8 cellular contexts compared by ENCODE assay signal in the genomic region with DNA sequence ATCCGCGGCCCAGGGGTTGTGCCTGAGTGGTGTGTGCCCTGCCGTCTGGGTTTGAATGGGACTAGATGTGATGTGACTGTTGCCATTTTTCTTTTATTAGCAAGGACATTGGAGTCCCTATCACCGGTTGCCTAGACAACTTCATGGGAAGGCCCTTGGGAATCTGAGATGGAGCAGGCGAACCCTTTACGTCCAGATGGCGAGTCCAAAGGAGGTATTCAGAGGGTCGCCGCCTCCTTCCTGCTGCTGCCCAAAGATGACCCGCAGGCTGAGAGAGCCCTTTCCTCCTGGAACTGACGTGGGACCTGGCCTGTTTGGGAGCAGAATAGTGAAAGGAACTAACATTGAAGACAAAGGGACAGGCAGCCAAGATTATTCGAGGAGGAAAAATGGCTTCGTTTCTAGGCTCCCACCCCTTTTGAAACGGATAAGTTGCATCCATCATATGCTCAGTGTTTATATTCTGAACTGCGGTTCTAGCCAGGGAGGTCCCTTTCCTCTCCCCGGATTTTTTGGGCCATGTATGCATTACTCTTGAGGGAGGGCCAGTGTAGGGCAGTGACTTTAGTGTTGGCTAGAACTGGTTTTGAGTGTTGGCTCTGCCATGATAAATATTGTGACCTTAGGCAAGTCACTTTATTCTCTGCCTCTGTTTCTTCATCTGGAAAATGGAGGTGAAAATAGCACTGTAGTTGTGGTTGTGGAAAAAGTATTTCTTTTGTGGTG. TPM values are rescaled to one million over a fixed set of nuclear protein-coding genes. Genes with fewer than 3 reads are reported as not detected.
DNase-seq lines count a peak whose midpoint lies in the region; ATAC-seq, FAIRE-seq and TF ChIP-seq lines count a peak whose summit lies in the region.

No MANE protein-coding gene starts in this region.

- POLR2A ChIA-PET in K562 (lab: Yijun Ruan, JAX) (interaction anchor here (1.3 to 1.5 kb wide), 3 partner anchors 15 to 19 kb away, joined by 3 to 6 read pairs (median 3); no protein-coding TSS in a partner anchor), HepG2 (lab: Yijun Ruan, JAX) (interaction anchor here (0.7 to 1.8 kb wide), 6 partner anchors 10 to 718 kb away, joined by 3 to 14 read pairs (median 5); a partner anchor contains a TSS)

- DNase-seq in GM04504 (ENCODE audit: low read depth) (peak; percentile 9), NCI-H510A (lab: John Stamatoyannopoulos, UW) (peak; percentile 11), K562 (ENCODE audit: extremely low read depth in 1 of 4, low spot score in 3 of 4) (peak in 2 of 4 experiments; percentile 22 to 34), HepG2 (ENCODE audit: low spot score) (peak; percentile 39), tibial artery (no peak), middle frontal gyrus (ENCODE audit: extremely low spot score, low spot score) (no peak)

- H3K9ac ChIP-seq in K562 (ENCODE audit: insufficient read depth in 1 of 2, low read depth in 2 of 2, low read length in 2 of 2) (peak overlapping the region; percentile 98 to 100), HepG2 (ENCODE audit: insufficient read depth, low read depth, low read length) (peak overlapping the region; percentile 97)

- BruUV-seq in K562 (replicated peaks; lab: Mats Ljungman, UMichigan) = TSS peak; percentile 76
- TSS peak; percentile 81 for BruUV-seq in HepG2 (replicated peaks; lab: Mats Ljungman, UMichigan)

- peak overlapping the region; percentile 89 for H3K27ac ChIP-seq in ACC112 (ENCODE audit: low read depth, low read length)
- peak overlapping the region; percentile 99 for H3K27ac ChIP-seq in K562 (ENCODE audit: extremely low read depth, low read depth, low read length)
- peak overlapping the region; percentile 94 for H3K27ac ChIP-seq in HepG2 (ENCODE audit: extremely low read length, insufficient read depth, low read length)
- peak overlapping the region; percentile 86 to 96 for H3K27ac ChIP-seq in tibial artery

- TF ChIP-seq RAD21 in K562 (CRISPR knock-in tag; conservative IDR thresholded peaks at IDR 0.05 in 1 of 2, IDR thresholded peaks at IDR 0.05 in 1 of 2) = no peak
- TF ChIP-seq RAD21 in HepG2 (CRISPR knock-in tag; IDR thresholded peaks at IDR 0.05) = no peak

- TF ChIP-seq EP300 in K562 (IDR thresholded peaks at IDR 0.05; ENCODE audit: low read length) (no peak), HepG2 (IDR thresholded peaks at IDR 0.05; ENCODE audit: low read depth in 2 of 2, low read length in 2 of 2) (no peak), HepG2 (CRISPR knock-in tag; IDR thresholded peaks at IDR 0.05; ENCODE audit: borderline replicate concordance) (no peak)

- peak overlapping the region; percentile 95 for H3K4me2 ChIP-seq in K562 (ENCODE audit: insufficient read depth, low read length)
- peak overlapping the region; percentile 81 for H3K4me2 ChIP-seq in HepG2 (ENCODE audit: low read depth, low read length)

- intact Hi-C loops in K562 (cut with micrococcal nuclease) = loop anchor here (2.0 kb wide), 1 partner anchor 303 kb away; a partner anchor contains a TSS
- intact Hi-C loops in HepG2 (cut with micrococcal nuclease; ENCODE audit: unreplicated experiment) = loop anchor here (1.0 to 2.0 kb wide), 2 partner anchors 303 to 335 kb away; a partner anchor contains a TSS
- intact Hi-C loops in tibial artery (cut with DNase I; ENCODE audit: low total_unique reads) = no loop called here

- H3K4me1 ChIP-seq in ACC112 (ENCODE audit: control insufficient read depth, insufficient read depth, low read length, unreplicated experiment) = peaks cover 18% of the 10 kb centered on the region
- H3K4me1 ChIP-seq in K562 (replicated peaks in 1 of 2; ENCODE audit: control insufficient read depth in 2 of 2, insufficient read depth in 2 of 2, low read length in 2 of 2) = peaks cover 9 to 35% of the 10 kb centered on the region in 2 experiments; a peak in 4 of 5 replicates
- H3K4me1 ChIP-seq in HepG2 (ENCODE audit: insufficient read depth, low read length) = peaks cover 46% of the 10 kb centered on the region
- peaks cover 0 to 15% (median 8%) of the 10 kb centered on the region in 4 donors for H3K4me1 ChIP-seq in tibial artery

- H3K79me2 ChIP-seq in ACC112 (ENCODE audit: control insufficient read depth, insufficient read depth, low read length, unreplicated experiment) (peaks cover 53% of the 10 kb centered on the region), K562 (ENCODE audit: control insufficient read depth, insufficient read depth, low read length) (peaks cover 70% of the 10 kb centered on the region), HepG2 (ENCODE audit: insufficient read depth, low read length) (peaks cover 50% of the 10 kb centered on the region)

- ATAC-seq in K562 (no peak), HepG2 (peak; percentile 11; the same call in 1 of the 3 replicates), GM21423 (IDR thresholded peaks at IDR 0.05; ENCODE audit: unreplicated experiment) (no peak)

- TF ChIP-seq CTCF in K562 (IDR thresholded peaks at IDR 0.05 in 2 of 3, conservative IDR thresholded peaks at IDR 0.05 in 1 of 3; ENCODE audit: insufficient read depth in 2 of 3, low read depth in 1 of 3, low read length in 3 of 3) (no peak), HepG2 (CRISPR knock-in tag; IDR thresholded peaks at IDR 0.05) (no peak), tibial artery (IDR thresholded peaks at IDR 0.05) (no peak)

- H3K27me3 ChIP-seq in ACC112 (ENCODE audit: insufficient read depth, low read length) = no peaks in the 10 kb centered on the region
- H3K27me3 ChIP-seq in K562 (ENCODE audit: control insufficient read depth in 2 of 2, insufficient read depth in 2 of 2, low read length in 2 of 2) = no peaks in the 10 kb centered on the region
- no peaks in the 10 kb centered on the region; a peak in 1 of 5 replicates for H3K27me3 ChIP-seq in HepG2 (ENCODE audit: control insufficient read depth in 1 of 2, insufficient read depth in 2 of 2, low read length in 2 of 2)
- H3K27me3 ChIP-seq in tibial artery = no peaks in the 10 kb centered on the region

- in situ Hi-C loops in K562 (cut with MboI) (loop anchor here (25.0 kb wide), 1 partner anchor 382 kb away; no protein-coding TSS in a partner anchor), HepG2 (cut with HindIII; ENCODE audit: extremely low pct_ligation_motif_present, low pct_unique_long_range_greater_than_20kb) (loop anchor here (10.0 kb wide), 1 partner anchor 299 kb away; a partner anchor contains a TSS)

- H3K9me3 ChIP-seq in K562 (replicated peaks; ENCODE audit: control insufficient read depth, insufficient read depth, low read depth, low read length) (no peaks in the 10 kb centered on the region), HepG2 (ENCODE audit: low read length) (no peaks in the 10 kb centered on the region), tibial artery (no peaks in the 10 kb centered on the region)

- H4K20me1 ChIP-seq in K562 (replicated peaks; ENCODE audit: control insufficient read depth, insufficient read depth, low read length) = peaks cover 7% of the 10 kb centered on the region; the same call in 1 of the 2 replicates
- no peaks in the 10 kb centered on the region for H4K20me1 ChIP-seq in HepG2 (ENCODE audit: insufficient read depth, low read length)

- peak overlapping the region; percentile 82 for H3K4me3 ChIP-seq in ACC112 (ENCODE audit: low read depth, low read length)
- peak overlapping the region; percentile 87 for H3K4me3 ChIP-seq in K562
- H3K4me3 ChIP-seq in HepG2 (replicated peaks in 1 of 3; ENCODE audit: insufficient read depth in 1 of 3, low read depth in 2 of 3, low read length in 3 of 3) = peak overlapping the region; percentile 85 to 95 (median 86)
- peak overlapping the region; percentile 58 to 70 for H3K4me3 ChIP-seq in tibial artery

- 0% methylated on average over 16 of the region's 16 CpGs for WGBS in K562 (ENCODE audit: insufficient coverage, low coverage, missing lambda C conversion rate)
- WGBS in HepG2 (ENCODE audit: low lambda C conversion rate) = 0% methylated on average over 16 of the region's 16 CpGs

- peaks cover 14% of the 10 kb centered on the region for H3K36me3 ChIP-seq in ACC112 (ENCODE audit: insufficient read depth, low read length)
- peaks cover 50% of the 10 kb centered on the region; the same call in 2 of the 3 replicates for H3K36me3 ChIP-seq in K562 (ENCODE audit: control insufficient read depth, insufficient read depth, low read length)
- H3K36me3 ChIP-seq in HepG2 (replicated peaks in 1 of 2; ENCODE audit: control insufficient read depth in 1 of 2, insufficient read depth in 2 of 2, low read length in 2 of 2) = peaks cover 3 to 20% of the 10 kb centered on the region in 2 experiments; a peak in 4 of 5 replicates
- no peaks in the 10 kb centered on the region for H3K36me3 ChIP-seq in tibial artery

- FAIRE-seq in K562 (lab: Jason Lieb, UNC) (no peak), HepG2 (lab: Jason Lieb, UNC) (no peak)

- TF ChIP-seq POLR2A in K562 (conservative IDR thresholded peaks at IDR 0.05) = no peak
- no peak for TF ChIP-seq POLR2A in HepG2 (IDR thresholded peaks at IDR 0.05; ENCODE audit: insufficient read depth in 1 of 2, low read depth in 2 of 2, low read length in 2 of 2)

- CTCF ChIA-PET in K562 (lab: Yijun Ruan, JAX; ENCODE audit: low intra/inter-chr PET ratio) (interaction anchor here (1.0 kb wide), 1 partner anchor 384 kb away, joined by 3 read pairs; no protein-coding TSS in a partner anchor), HepG2 (lab: Yijun Ruan, JAX; ENCODE audit: low intra/inter-chr PET ratio, low total read pairs) (interaction anchor here (2.9 kb wide), 1 partner anchor 34 kb away, joined by 25 read pairs; no protein-coding TSS in a partner anchor)

- no peaks in the 10 kb centered on the region for H3K9me1 ChIP-seq in K562 (ENCODE audit: control insufficient read depth, insufficient read depth, low read length)

- H2AFZ ChIP-seq in ACC112 (ENCODE audit: low read length, unreplicated experiment) (peak overlapping the region; percentile 41), K562 (ENCODE audit: low read depth, low read length) (peak overlapping the region; percentile 100), HepG2 (ENCODE audit: low read length) (peak overlapping the region; percentile 55)

RNA-seq across cellular contexts. Expression of a gene that starts 0.7 kb away (rescaled TPM):
- 153 and 177 TPM in 2 replicates for total RNA-seq in K562 (2011; cell fraction: chromatin; rRNA removed; ENCODE audit: low replicate concordance)
- total RNA-seq in K562 (2011; cell fraction: nucleolus; rRNA removed) = 96.4 and 101 TPM in 2 replicates
- total RNA-seq in K562 (2011; cell fraction: nucleoplasm; rRNA removed) = 140 and 180 TPM in 2 replicates
- total RNA-seq in K562 (2014; rRNA removed) (35.4 and 36.1 TPM in 2 replicates), K562 (2014; rRNA removed; fragmentation: Illumina TruSeq; extraction: Trizol) (33.6 and 37.3 TPM in 2 replicates), K562 (2015; rRNA removed; fragmentation: Illumina TruSeq; extraction: Trizol) (38.9 and 41.1 TPM in 2 replicates), K562 (2021) (39.9 and 46.2 TPM in 2 replicates), HepG2 (2016; rRNA removed; fragmentation: Illumina TruSeq; extraction: Trizol) (35.5 and 41.4 TPM in 2 replicates)
- polyA plus RNA-seq in K562 (2011; rRNA removed) (59.4 and 63.0 TPM in 2 replicates), K562 (2014; fragmentation: Illumina TruSeq; extraction: Trizol) (44.9 and 49.8 TPM in 2 replicates), K562 (2014; fragmentation: Nextera tagmentation; extraction: Ambion mirVana) (10 to 100 TPM; 30.6 to 38.9 TPM), K562 (2014; rRNA removed) (35.5 and 49.5 TPM in 2 replicates), HepG2 (2011; rRNA removed) (15.0 and 19.7 TPM in 2 replicates)
- polyA plus RNA-seq in K562 (2011; cell fraction: cytosol; rRNA removed) = 36.2 and 39.3 TPM in 2 replicates
- polyA plus RNA-seq in K562 (2011; cell fraction: nucleus; rRNA removed) = 103 and 125 TPM in 2 replicates
- polyA plus RNA-seq in K562 (2012) = 35.5 and 43.1 TPM in 2 replicates
- 65.4 and 67.6 TPM in 2 replicates for polyA minus RNA-seq in K562 (2011; rRNA and poly(A)+ RNA removed)
- 22.3 and 36.6 TPM in 2 replicates for polyA minus RNA-seq in K562 (2011; cell fraction: cytosol; rRNA and poly(A)+ RNA removed)
- 46.7 and 67.0 TPM in 2 replicates for polyA minus RNA-seq in K562 (2011; cell fraction: nucleus; rRNA and poly(A)+ RNA removed)
- total RNA-seq in HepG2 (2016; cell fraction: cytosol; rRNA removed; fragmentation: Illumina TruSeq; extraction: Trizol; ENCODE audit: low read depth) = 8.3 and 11.5 TPM in 2 replicates
- total RNA-seq in HepG2 (2016; cell fraction: insoluble cytoplasmic fraction; rRNA removed; fragmentation: Illumina TruSeq; extraction: Trizol) = 35.8 and 39.7 TPM in 2 replicates
- total RNA-seq in HepG2 (2016; cell fraction: membrane; rRNA removed; fragmentation: Illumina TruSeq; extraction: Trizol) = 17.2 and 19.2 TPM in 2 replicates
- 37.7 and 41.8 TPM in 2 replicates for total RNA-seq in HepG2 (2016; cell fraction: nucleus; rRNA removed; fragmentation: Illumina TruSeq; extraction: Trizol)
- polyA plus RNA-seq in HepG2 (2011; cell fraction: cytosol; rRNA removed) = 11.4 and 14.1 TPM in 2 replicates
- 21.1 and 29.9 TPM in 2 replicates for polyA plus RNA-seq in HepG2 (2011; cell fraction: nucleus; rRNA removed)
- polyA plus RNA-seq in HepG2 (2012) = 7.0 and 12.0 TPM in 2 replicates
- 4.1 and 8.1 TPM in 2 replicates for polyA plus RNA-seq in HepG2 (2016; cell fraction: cytosol; fragmentation: Illumina TruSeq; extraction: Trizol; ENCODE audit: low read depth)
- polyA plus RNA-seq in HepG2 (2016; cell fraction: insoluble cytoplasmic fraction; fragmentation: Illumina TruSeq; extraction: Trizol; ENCODE audit: low read depth) = 36.7 and 40.3 TPM in 2 replicates
- polyA plus RNA-seq in HepG2 (2016; cell fraction: membrane; fragmentation: Illumina TruSeq; extraction: Trizol; ENCODE audit: low read depth) = 11.8 and 13.7 TPM in 2 replicates
- 53.5 and 60.4 TPM in 2 replicates for polyA plus RNA-seq in HepG2 (2016; cell fraction: nucleus; fragmentation: Illumina TruSeq; extraction: Trizol; ENCODE audit: insufficient read depth, low read depth)
- polyA minus RNA-seq in HepG2 (2011; rRNA and poly(A)+ RNA removed; ENCODE audit: low replicate concordance) = 43.4 and 73.1 TPM in 2 replicates
- polyA minus RNA-seq in HepG2 (2011; cell fraction: cytosol; rRNA and poly(A)+ RNA removed) = 7.8 and 14.2 TPM in 2 replicates
- polyA minus RNA-seq in HepG2 (2011; cell fraction: nucleus; rRNA and poly(A)+ RNA removed) = 38.0 and 52.5 TPM in 2 replicates

RNA-seq across cellular contexts. Expression of a gene that starts 0.7 kb away (rescaled TPM):
- total RNA-seq in K562 (2011; cell fraction: chromatin; rRNA removed; ENCODE audit: low replicate concordance) = 4.5 and 5.4 TPM in 2 replicates
- total RNA-seq in K562 (2011; cell fraction: nucleolus; rRNA removed) = 10.2 and 10.3 TPM in 2 replicates
- 10.8 and 23.1 TPM in 2 replicates for total RNA-seq in K562 (2011; cell fraction: nucleoplasm; rRNA removed)
- total RNA-seq in K562 (2014; rRNA removed) (60.9 and 67.5 TPM in 2 replicates), K562 (2014; rRNA removed; fragmentation: Illumina TruSeq; extraction: Trizol) (42.6 and 47.1 TPM in 2 replicates), K562 (2015; rRNA removed; fragmentation: Illumina TruSeq; extraction: Trizol) (26.7 and 43.8 TPM in 2 replicates), K562 (2021) (48.9 and 51.4 TPM in 2 replicates), HepG2 (2016; rRNA removed; fragmentation: Illumina TruSeq; extraction: Trizol) (69.1 and 72.6 TPM in 2 replicates)
- polyA plus RNA-seq in K562 (2011; rRNA removed) (82.7 and 83.2 TPM in 2 replicates), K562 (2014; fragmentation: Illumina TruSeq; extraction: Trizol) (15.8 and 31.7 TPM in 2 replicates), K562 (2014; fragmentation: Nextera tagmentation; extraction: Ambion mirVana) (10 to 100 TPM; 32.9 to 46.6 TPM), K562 (2014; rRNA removed) (61.1 and 71.1 TPM in 2 replicates), HepG2 (2011; rRNA removed) (75.4 and 90.8 TPM in 2 replicates)
- 76.4 and 103 TPM in 2 replicates for polyA plus RNA-seq in K562 (2011; cell fraction: cytosol; rRNA removed)
- 23.4 and 40.4 TPM in 2 replicates for polyA plus RNA-seq in K562 (2011; cell fraction: nucleus; rRNA removed)
- 47.2 and 87.1 TPM in 2 replicates for polyA plus RNA-seq in K562 (2012)
- polyA minus RNA-seq in K562 (2011; rRNA and poly(A)+ RNA removed) = 8.6 and 11.1 TPM in 2 replicates
- 7.8 and 12.2 TPM in 2 replicates for polyA minus RNA-seq in K562 (2011; cell fraction: cytosol; rRNA and poly(A)+ RNA removed)
- polyA minus RNA-seq in K562 (2011; cell fraction: nucleus; rRNA and poly(A)+ RNA removed) = 4.7 and 7.3 TPM in 2 replicates
- total RNA-seq in HepG2 (2016; cell fraction: cytosol; rRNA removed; fragmentation: Illumina TruSeq; extraction: Trizol; ENCODE audit: low read depth) = 60.4 and 67.3 TPM in 2 replicates
- total RNA-seq in HepG2 (2016; cell fraction: insoluble cytoplasmic fraction; rRNA removed; fragmentation: Illumina TruSeq; extraction: Trizol) = 72.7 and 87.7 TPM in 2 replicates
- total RNA-seq in HepG2 (2016; cell fraction: membrane; rRNA removed; fragmentation: Illumina TruSeq; extraction: Trizol) = 94.1 and 99.1 TPM in 2 replicates
- total RNA-seq in HepG2 (2016; cell fraction: nucleus; rRNA removed; fragmentation: Illumina TruSeq; extraction: Trizol) = 23.3 and 24.3 TPM in 2 replicates
- polyA plus RNA-seq in HepG2 (2011; cell fraction: cytosol; rRNA removed) = 56.6 and 90.9 TPM in 2 replicates
- polyA plus RNA-seq in HepG2 (2011; cell fraction: nucleus; rRNA removed) = 25.2 and 28.1 TPM in 2 replicates
- polyA plus RNA-seq in HepG2 (2012) = 66.4 and 75.5 TPM in 2 replicates
- 77.6 and 78.5 TPM in 2 replicates for polyA plus RNA-seq in HepG2 (2016; cell fraction: cytosol; fragmentation: Illumina TruSeq; extraction: Trizol; ENCODE audit: low read depth)
- polyA plus RNA-seq in HepG2 (2016; cell fraction: insoluble cytoplasmic fraction; fragmentation: Illumina TruSeq; extraction: Trizol; ENCODE audit: low read depth) = 76.5 and 83.9 TPM in 2 replicates
- polyA plus RNA-seq in HepG2 (2016; cell fraction: membrane; fragmentation: Illumina TruSeq; extraction: Trizol; ENCODE audit: low read depth) = 88.1 and 94.4 TPM in 2 replicates
- polyA plus RNA-seq in HepG2 (2016; cell fraction: nucleus; fragmentation: Illumina TruSeq; extraction: Trizol; ENCODE audit: insufficient read depth, low read depth) = 51.1 and 58.4 TPM in 2 replicates
- 41.5 and 57.2 TPM in 2 replicates for polyA minus RNA-seq in HepG2 (2011; rRNA and poly(A)+ RNA removed; ENCODE audit: low replicate concordance)
- polyA minus RNA-seq in HepG2 (2011; cell fraction: cytosol; rRNA and poly(A)+ RNA removed) = 8.2 and 15.7 TPM in 2 replicates
- 25.1 and 28.7 TPM in 2 replicates for polyA minus RNA-seq in HepG2 (2011; cell fraction: nucleus; rRNA and poly(A)+ RNA removed)

Comparison
In these comparisons a context has a peak if more than half of its experiments do, and no peak if none do; other contexts are left out.
1. H2AFZ ChIP-seq: peak in every context shown above with its lines; median percentile 100 in K562; 55 in HepG2; 41 in ACC112.
2. DNase-seq: peak in GM04504 (single experiment), NCI-H510A (single experiment) and HepG2 (single experiment); none in tibial artery (0 of 2) and middle frontal gyrus (single experiment).
3. Peak in every context shown above with its lines, with median percentiles within 50 percentile points of each other: H3K27ac ChIP-seq and H3K4me3 ChIP-seq.